Comparison of ENCODE assay signal across 1 cellular context in the genomic region with DNA sequence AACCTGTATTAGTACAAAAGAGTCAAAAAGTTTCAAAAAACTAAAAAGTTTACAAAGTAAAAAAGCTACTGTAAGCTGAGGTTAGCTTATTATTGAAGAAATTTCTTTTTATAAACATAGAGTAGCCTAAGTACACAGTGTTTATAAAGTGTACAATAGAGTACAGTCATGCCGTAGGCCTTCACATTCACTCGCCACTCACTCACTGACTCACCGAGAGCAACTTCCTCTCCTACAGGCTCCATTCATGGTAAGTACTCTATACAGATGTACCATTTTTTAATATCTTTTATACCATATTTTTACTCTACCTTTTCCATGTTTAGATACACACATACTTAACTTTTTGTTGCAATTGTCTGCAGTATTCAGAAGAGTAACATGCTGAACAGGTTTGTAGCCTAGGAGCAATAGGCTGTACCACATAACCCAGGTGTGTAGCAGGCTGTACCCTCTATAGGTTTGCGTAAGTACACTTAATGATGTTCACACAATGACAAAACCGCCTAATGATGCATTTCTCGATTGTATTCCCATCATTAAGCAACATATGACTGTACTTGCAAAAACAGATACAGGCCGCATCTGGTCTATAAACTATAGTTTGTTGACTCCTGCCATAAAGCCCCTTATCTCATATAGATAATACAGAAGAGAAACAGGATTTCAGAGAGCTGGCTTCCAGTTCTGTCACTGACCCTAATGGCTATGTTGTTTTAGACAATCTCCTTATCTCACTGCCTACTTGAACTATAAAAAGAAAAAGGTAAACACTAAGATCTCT.
TF ChIP-seq lines count a peak whose summit lies in the region.

No MANE protein-coding gene starts in this region.

TF ChIP-seq in HEK293, 187 proteins besides CTCF, POLR2A, EP300 and RAD21 (continued from another document):
- TF ChIP-seq SCRT1 (tag by site-specific recombination; IDR thresholded peaks at IDR 0.05; ENCODE audit: borderline replicate concordance) (no peak), YY2 (tag by site-specific recombination; IDR thresholded peaks at IDR 0.05) (no peak)
TF ChIP-seq in HEK293: peak in this region for 1.
